ENCODE assay signal across 1 cellular context in genomic region chr15:58410353-58410752, GRCh38.
A peak's percentile ranks its signal among the peaks of the same experiment; 100 is the strongest.
TF ChIP-seq lines count a peak whose summit lies in the region.

No MANE protein-coding gene starts in this region.

TF ChIP-seq in K562, 482 proteins besides CTCF, POLR2A, EP300 and RAD21 (continued from another document):
- TF ChIP-seq, protein P1, sequence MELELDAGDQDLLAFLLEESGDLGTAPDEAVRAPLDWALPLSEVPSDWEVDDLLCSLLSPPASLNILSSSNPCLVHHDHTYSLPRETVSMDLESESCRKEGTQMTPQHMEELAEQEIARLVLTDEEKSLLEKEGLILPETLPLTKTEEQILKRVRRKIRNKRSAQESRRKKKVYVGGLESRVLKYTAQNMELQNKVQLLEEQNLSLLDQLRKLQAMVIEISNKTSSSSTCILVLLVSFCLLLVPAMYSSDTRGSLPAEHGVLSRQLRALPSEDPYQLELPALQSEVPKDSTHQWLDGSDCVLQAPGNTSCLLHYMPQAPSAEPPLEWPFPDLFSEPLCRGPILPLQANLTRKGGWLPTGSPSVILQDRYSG (tag; conservative IDR thresholded peaks at IDR 0.05; ENCODE audit: low read depth) = 0 out of 2 replicates have a peak, but pooled peaks have one; percentile 22
- TF ChIP-seq TAF7 (tag; IDR thresholded peaks at IDR 0.05) = 0 out of 2 replicates have a peak, but pooled peaks have one; percentile 1
- peak; percentile 78 for TF ChIP-seq ZNF592 (IDR thresholded peaks at IDR 0.05)
- TF ChIP-seq FOXO4 (CRISPR knock-in tag; IDR thresholded peaks at IDR 0.05) = no peak
- TF ChIP-seq BACH1 (tag; IDR thresholded peaks at IDR 0.05) = no peak; the same call in 1 of the 2 replicates
- TF ChIP-seq PHTF2 (CRISPR knock-in tag; IDR thresholded peaks at IDR 0.05) = no peak
- no peak for TF ChIP-seq NR4A1 (CRISPR knock-in tag; IDR thresholded peaks at IDR 0.05)
- TF ChIP-seq NR4A1 (tag; IDR thresholded peaks at IDR 0.05) = peak; percentile 85
- TF ChIP-seq ZNF766 (CRISPR knock-in tag; conservative IDR thresholded peaks at IDR 0.05) = 0 out of 2 replicates have a peak, but pooled peaks have one; percentile 23
- TF ChIP-seq ELF1 (tag; IDR thresholded peaks at IDR 0.05) = peak; percentile 78
- TF ChIP-seq KDM4B (IDR thresholded peaks at IDR 0.05; ENCODE audit: borderline replicate concordance in 2 of 2, low read depth in 1 of 2) = no peak
- TF ChIP-seq ZNF584 (CRISPR knock-in tag; IDR thresholded peaks at IDR 0.05; ENCODE audit: low read depth) = 0 out of 2 replicates have a peak, but pooled peaks have one; percentile 31
- TF ChIP-seq, protein P2, sequence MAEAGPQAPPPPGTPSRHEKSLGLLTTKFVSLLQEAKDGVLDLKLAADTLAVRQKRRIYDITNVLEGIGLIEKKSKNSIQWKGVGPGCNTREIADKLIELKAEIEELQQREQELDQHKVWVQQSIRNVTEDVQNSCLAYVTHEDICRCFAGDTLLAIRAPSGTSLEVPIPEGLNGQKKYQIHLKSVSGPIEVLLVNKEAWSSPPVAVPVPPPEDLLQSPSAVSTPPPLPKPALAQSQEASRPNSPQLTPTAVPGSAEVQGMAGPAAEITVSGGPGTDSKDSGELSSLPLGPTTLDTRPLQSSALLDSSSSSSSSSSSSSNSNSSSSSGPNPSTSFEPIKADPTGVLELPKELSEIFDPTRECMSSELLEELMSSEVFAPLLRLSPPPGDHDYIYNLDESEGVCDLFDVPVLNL (CRISPR knock-in tag; IDR thresholded peaks at IDR 0.05; ENCODE audit: low read depth) = no peak
- no peak for TF ChIP-seq LCOR (CRISPR knock-in tag; IDR thresholded peaks at IDR 0.05)
- peak; percentile 8; the same call in 1 of the 2 replicates for TF ChIP-seq SOX6 (IDR thresholded peaks at IDR 0.05)
- peak; percentile 82 for TF ChIP-seq MEIS2 (IDR thresholded peaks at IDR 0.05; ENCODE audit: partially characterized antibody)
- TF ChIP-seq POLR2H (tag; IDR thresholded peaks at IDR 0.05; ENCODE audit: low read depth) = peak; percentile 79
- TF ChIP-seq RB1 (IDR thresholded peaks at IDR 0.05; ENCODE audit: low read depth) = 0 out of 2 replicates have a peak, but pooled peaks have one; percentile 15
- TF ChIP-seq GABPA (tag; conservative IDR thresholded peaks at IDR 0.05; ENCODE audit: low read depth) = 0 out of 2 replicates have a peak, but pooled peaks have one; percentile 29
- TF ChIP-seq NUFIP1 (IDR thresholded peaks at IDR 0.05; ENCODE audit: partially characterized antibody) = peak; percentile 23
- 0 out of 2 replicates have a peak, but pooled peaks have one; percentile 17 for TF ChIP-seq ZBTB33 (CRISPR knock-in tag; IDR thresholded peaks at IDR 0.05)
- TF ChIP-seq CBX1 (IDR thresholded peaks at IDR 0.05; ENCODE audit: low read depth) = no peak
- TF ChIP-seq POLR2B (IDR thresholded peaks at IDR 0.05; ENCODE audit: low read depth, partially characterized antibody) = peak; percentile 16
- peak; percentile 28 for TF ChIP-seq FOSL1 (tag; conservative IDR thresholded peaks at IDR 0.05)
- TF ChIP-seq CXXC5 (CRISPR knock-in tag; IDR thresholded peaks at IDR 0.05) = 0 out of 2 replicates have a peak, but pooled peaks have one; percentile 10
- no peak for TF ChIP-seq ASH1L (IDR thresholded peaks at IDR 0.05; ENCODE audit: borderline replicate concordance, low read depth, partially characterized antibody)
- no peak for TF ChIP-seq NR2C2 (CRISPR knock-in tag; IDR thresholded peaks at IDR 0.05)
- TF ChIP-seq NR2C2 (tag; IDR thresholded peaks at IDR 0.05) = peak; percentile 46; the same call in 1 of the 2 replicates
- peak in 1 of 2 experiments; percentile 21; a peak in 1 of 4 replicates for TF ChIP-seq MAZ (CRISPR knock-in tag; conservative IDR thresholded peaks at IDR 0.05 in 1 of 2, IDR thresholded peaks at IDR 0.05 in 1 of 2)
- no peak for TF ChIP-seq TBP (optimal IDR thresholded peaks at IDR 0.05; ENCODE audit: low read depth, low read length)
- TF ChIP-seq VEZF1 (CRISPR knock-in tag; IDR thresholded peaks at IDR 0.05) = peak; percentile 63
- no peak for TF ChIP-seq BRD9 (IDR thresholded peaks at IDR 0.05; ENCODE audit: low read depth, partially characterized antibody)
